ENCODE assay signal across 35 cellular contexts in genomic region chr10:128708182-128708581, GRCh38.
"Had no signal": no experiment of that assay in that cellular context is flagged by ENCODE, and none has a peak within 500 bp of the region (broad histone marks: within the 10 kb centered on the region; RNA-seq: fewer than 3 reads in every experiment).

No MANE protein-coding gene starts in this region.

- H3K27ac ChIP-seq: brain microvascular endothelial cell, Peyer's patch, SJSA1 had no signal

- ATAC-seq: activated CD8-positive, alpha-beta T cell treated with anti-CD3 and anti-CD28 coated beads for 36 hours; activated T-cell treated with anti-CD3 and anti-CD28 coated beads, Interleukin-2, amount 50 U/mL, for 72 hours; activated T-helper 17 cell treated with anti-CD3 and anti-CD28 coated beads, Interleukin-2, amount 50 U/mL, for 72 hours; PC-3 had no signal

- H3K4me3 ChIP-seq: Peyer's patch, SJSA1 had no signal

- DNase-seq: activated CD4-positive, alpha-beta T cell treated with anti-CD3 and anti-CD28 coated beads, Interleukin-2, amount 10 ng/mL, durations not matched to agents 24 days and 14 days; activated CD4-positive, alpha-beta T cell treated with anti-CD3 and anti-CD28 coated beads, Interleukin-2, amount 50 U/mL, for 4 hours; activated CD8-positive, alpha-beta T cell treated with anti-CD3 and anti-CD28 coated beads for 36 hours; activated effector memory CD4-positive, alpha-beta T cell treated with anti-CD3 and anti-CD28 coated beads, Interleukin-2, amount 50 U/mL, for 16 hours; activated naive CD4-positive, alpha-beta T cell; activated naive CD4-positive, alpha-beta T cell treated with anti-CD3 and anti-CD28 coated beads, Interleukin-2, amount 50 U/mL, for 16 hours; activated naive CD8-positive, alpha-beta T cell treated with anti-CD3 and anti-CD28 coated beads for 36 hours; activated T-cell treated with anti-CD3 and anti-CD28 coated beads, Interleukin-2, amount 50 U/mL, for 1 hour; activated T-cell treated with anti-CD3 and anti-CD28 coated beads, Interleukin-2, amount 50 U/mL, for 72 hours; amniotic stem cell; aorta; brain microvascular endothelial cell; central memory CD4-positive, alpha-beta T cell; Karpas-422; NCI-H1048; NCI-H1105 treated with DMSO at 0.1 percent for 48 hours; NCI-H1436; NCI-H1694; NCI-H2029 treated with DMSO at 0.1 percent for 48 hours; NCI-H2107; NCI-H2171 treated with DMSO at 0.1 percent for 48 hours; NCI-H2227 treated with DMSO at 0.1 percent for 48 hours; NCI-H446; NCI-H510A treated with DMSO at 0.1 percent for 48 hours; NCI-H526 treated with DMSO at 0.1 percent for 48 hours; NCI-H774; PC-3; Peyer's patch; RPMI8226; SHP77 treated with DMSO at 0.1 percent for 48 hours; SK-N-SH had no signal

- H3K4me1 ChIP-seq: Peyer's patch, SJSA1 had no signal

- H3K9me3 ChIP-seq: Peyer's patch, SK-N-SH had no signal

- H3K36me3 ChIP-seq: brain microvascular endothelial cell, Peyer's patch, SJSA1 had no signal

- H3K9me3 Mint-ChIP-seq: activated CD4-positive, alpha-beta T cell treated with anti-CD3 and anti-CD28 coated beads, Interleukin-2, amount 10 ng/mL, durations not matched to agents 24 days and 14 days; activated CD8-positive, alpha-beta T cell treated with anti-CD3 and anti-CD28 coated beads for 36 hours; activated naive CD8-positive, alpha-beta T cell treated with anti-CD3 and anti-CD28 coated beads for 36 hours; activated T-cell treated with anti-CD3 and anti-CD28 coated beads, Interleukin-2, amount 50 U/mL, for 72 hours; activated T-helper 17 cell treated with anti-CD3 and anti-CD28 coated beads, Interleukin-2, amount 50 U/mL, for 72 hours; T-helper 1 cell treated with Interleukin-12 subunit alpha and Interleukin-12 subunit beta and Interleukin-4 antibody, amounts not matched to agents 30 μg/mL and 1 μg/mL, for 36 hours; T-helper 2 cell treated with Interferon-gamma antibody and Interleukin-4, amounts not matched to agents 5 μg/mL and 100 μg/mL, for 36 hours had no signal

- H3K27me3 ChIP-seq: brain microvascular endothelial cell, Peyer's patch, SJSA1 had no signal

- H3K4me3 Mint-ChIP-seq: activated CD4-positive, alpha-beta T cell treated with anti-CD3 and anti-CD28 coated beads, Interleukin-2, amount 10 ng/mL, durations not matched to agents 24 days and 14 days; activated CD8-positive, alpha-beta T cell treated with anti-CD3 and anti-CD28 coated beads for 36 hours; activated naive CD8-positive, alpha-beta T cell treated with anti-CD3 and anti-CD28 coated beads for 36 hours; activated T-cell treated with anti-CD3 and anti-CD28 coated beads, Interleukin-2, amount 50 U/mL, for 72 hours; activated T-helper 17 cell treated with anti-CD3 and anti-CD28 coated beads, Interleukin-2, amount 50 U/mL, for 72 hours; T-helper 1 cell treated with Interleukin-12 subunit alpha and Interleukin-12 subunit beta and Interleukin-4 antibody, amounts not matched to agents 30 μg/mL and 1 μg/mL, for 36 hours; T-helper 2 cell treated with Interferon-gamma antibody and Interleukin-4, amounts not matched to agents 5 μg/mL and 100 μg/mL, for 36 hours had no signal

- H3K36me3 Mint-ChIP-seq: activated naive CD8-positive, alpha-beta T cell treated with anti-CD3 and anti-CD28 coated beads for 36 hours had no signal

- H3K27ac Mint-ChIP-seq: activated CD4-positive, alpha-beta T cell treated with anti-CD3 and anti-CD28 coated beads, Interleukin-2, amount 10 ng/mL, durations not matched to agents 24 days and 14 days; activated CD8-positive, alpha-beta T cell treated with anti-CD3 and anti-CD28 coated beads for 36 hours; activated naive CD8-positive, alpha-beta T cell treated with anti-CD3 and anti-CD28 coated beads for 36 hours; activated T-cell treated with anti-CD3 and anti-CD28 coated beads, Interleukin-2, amount 50 U/mL, for 72 hours; activated T-helper 17 cell treated with anti-CD3 and anti-CD28 coated beads, Interleukin-2, amount 50 U/mL, for 72 hours; T-helper 1 cell treated with Interleukin-12 subunit alpha and Interleukin-12 subunit beta and Interleukin-4 antibody, amounts not matched to agents 30 μg/mL and 1 μg/mL, for 36 hours; T-helper 2 cell treated with Interferon-gamma antibody and Interleukin-4, amounts not matched to agents 5 μg/mL and 100 μg/mL, for 36 hours had no signal

- H3K4me1 Mint-ChIP-seq: activated CD4-positive, alpha-beta T cell treated with anti-CD3 and anti-CD28 coated beads, Interleukin-2, amount 10 ng/mL, durations not matched to agents 24 days and 14 days; activated naive CD8-positive, alpha-beta T cell treated with anti-CD3 and anti-CD28 coated beads for 36 hours; activated T-helper 17 cell treated with anti-CD3 and anti-CD28 coated beads, Interleukin-2, amount 50 U/mL, for 72 hours had no signal
